ENCODE assay signal across 31 cellular contexts in genomic region chr17:65030618-65031017, GRCh38. TPM values are rescaled to one million over a fixed set of nuclear protein-coding genes. Genes with fewer than 3 reads are reported as not detected.
A peak's percentile ranks its signal among the peaks of the same experiment; 100 is the strongest.
DNase-seq lines count a peak whose midpoint lies in the region; ATAC-seq and TF ChIP-seq lines count a peak whose summit lies in the region.
"Had no signal": no experiment of that assay in that cellular context is flagged by ENCODE, and none has a peak within 500 bp of the region (broad histone marks: within the 10 kb centered on the region; RNA-seq: fewer than 3 reads in every experiment).

No MANE protein-coding gene starts in this region.

- no peak overlapping the region for H3K4me3 ChIP-seq in BLaER1 treated with 17β-estradiol and CSF1 and Interleukin-3, amounts not matched to agents 10 nM and 100 nM
- no peak overlapping the region for H3K4me3 ChIP-seq in CD8-positive, alpha-beta memory T cell (ENCODE audit: low read length)
- H3K4me3 ChIP-seq in ovary, result no peak overlapping the region
- H3K4me3 ChIP-seq: colonic mucosa, lung, right atrium auricular region, SJSA1, tibial nerve had no signal

- intact Hi-C loops in ovary (cut with DNase I), result no loop called here

- no peak overlapping the region for H3K4me3 Mint-ChIP-seq in CD8-positive, alpha-beta memory T cell
- no peak overlapping the region for H3K4me3 Mint-ChIP-seq in T-helper 17 cell
- peak overlapping the region in 1 of 8 donors; percentile 87 for H3K4me3 Mint-ChIP-seq in naive B cell
- no peak overlapping the region for H3K4me3 Mint-ChIP-seq in stimulated activated naive B cell treated with anti-CD40 and anti-IgM and Interleukin-4, amounts not matched to agents 10 μg/mL and 1 μg/mL and 100 μg/mL, for 72 hours
- H3K4me3 Mint-ChIP-seq: activated T-helper 1 cell treated with anti-CD3 and anti-CD28 coated beads, Interleukin-12 subunit alpha, Interleukin-12 subunit beta, Interleukin-2, Interleukin-4 antibody, amounts not matched to agents 30 ng/mL and 10 ng/mL and 1 ng/mL, durations not matched to agents 14 hours and 24 hours and 36 hours; neural crest cell had no signal

- no peaks in the 10 kb centered on the region for H3K9me3 Mint-ChIP-seq in CD8-positive, alpha-beta memory T cell
- H3K9me3 Mint-ChIP-seq in naive B cell, result no peaks in the 10 kb centered on the region
- peaks cover 2 to 3% of the 10 kb centered on the region in 2 donors for H3K9me3 Mint-ChIP-seq in stimulated activated naive B cell treated with anti-CD40 and anti-IgM and Interleukin-4, amounts not matched to agents 10 μg/mL and 1 μg/mL and 100 μg/mL, for 72 hours
- H3K9me3 Mint-ChIP-seq: activated naive CD4-positive, alpha-beta T cell treated with anti-CD3 and anti-CD28 coated beads, Interleukin-2, amount 50 U/mL, for 72 hours; activated T-helper 1 cell treated with anti-CD3 and anti-CD28 coated beads, Interleukin-12 subunit alpha, Interleukin-12 subunit beta, Interleukin-2, Interleukin-4 antibody, amounts not matched to agents 30 ng/mL and 10 ng/mL and 1 ng/mL, durations not matched to agents 14 hours and 24 hours and 36 hours; neural crest cell had no signal

- H3K27me3 ChIP-seq in BLaER1 treated with 17β-estradiol and CSF1 and Interleukin-3, amounts not matched to agents 10 nM and 100 nM, result no peaks in the 10 kb centered on the region
- H3K27me3 ChIP-seq in CD8-positive, alpha-beta memory T cell (ENCODE audit: insufficient read depth, low read length, poor library complexity, severe bottlenecking), result no peaks in the 10 kb centered on the region
- no peaks in the 10 kb centered on the region for H3K27me3 ChIP-seq in ovary
- H3K27me3 ChIP-seq: colonic mucosa, right atrium auricular region, SJSA1, tibial nerve had no signal

- H3K4me2 ChIP-seq in BLaER1 treated with 17β-estradiol and CSF1 and Interleukin-3, amounts not matched to agents 10 nM and 100 nM, result peak overlapping the region in 8 of 11 experiments; percentile 56 to 92 (median 74); a peak in 10 of 22 replicates

- no peak for TF ChIP-seq EP300 in ovary (IDR thresholded peaks at IDR 0.05)

- CTCF ChIA-PET in CD8-positive, alpha-beta memory T cell (lab: Charles Lee), result interaction anchor here (1.2 to 1.3 kb wide), 2 partner anchors 13 to 70 kb away, joined by 3 to 4 read pairs; no protein-coding TSS in a partner anchor

- H3K36me3 ChIP-seq in BLaER1 treated with 17β-estradiol and CSF1 and Interleukin-3, amounts not matched to agents 10 nM and 100 nM, result peaks cover 32 to 60% (median 52%) of the 10 kb centered on the region in 11 experiments; a peak in 21 of 22 replicates
- H3K36me3 ChIP-seq in CD8-positive, alpha-beta memory T cell (ENCODE audit: insufficient read depth, low read length), result no peaks in the 10 kb centered on the region
- no peaks in the 10 kb centered on the region for H3K36me3 ChIP-seq in ovary
- H3K36me3 ChIP-seq: colonic mucosa, right atrium auricular region, tibial nerve had no signal

- 85 to 97% (median 94%) methylated on average over 1 of the region's 1 CpG for WGBS in ovary, 3 donors

- peak overlapping the region in 6 of 8 donors; percentile 36 to 88 (median 63) for H3K27ac Mint-ChIP-seq in CD8-positive, alpha-beta memory T cell
- H3K27ac Mint-ChIP-seq in T-helper 17 cell (peak overlapping the region; percentile 95), naive B cell (peak overlapping the region; percentile 28 to 96 (median 94))
- no peak overlapping the region for H3K27ac Mint-ChIP-seq in stimulated activated naive B cell treated with anti-CD40 and anti-IgM and Interleukin-4, amounts not matched to agents 10 μg/mL and 1 μg/mL and 100 μg/mL, for 72 hours
- H3K27ac Mint-ChIP-seq: activated T-helper 1 cell treated with anti-CD3 and anti-CD28 coated beads, Interleukin-12 subunit alpha, Interleukin-12 subunit beta, Interleukin-2, Interleukin-4 antibody, amounts not matched to agents 30 ng/mL and 10 ng/mL and 1 ng/mL, durations not matched to agents 14 hours and 24 hours and 36 hours had no signal

- H4K20me1 ChIP-seq in BLaER1 treated with 17β-estradiol and CSF1 and Interleukin-3, amounts not matched to agents 10 nM and 100 nM, result peaks cover 20 to 100% (median 71%) of the 10 kb centered on the region in 11 experiments; a peak in 20 of 22 replicates

- H3K27ac ChIP-seq in BLaER1 treated with 17β-estradiol and CSF1 and Interleukin-3, amounts not matched to agents 10 nM and 100 nM, result peak overlapping the region in 3 of 11 experiments; percentile 67 to 76 (median 70); a peak in 5 of 22 replicates
- H3K27ac ChIP-seq in CD8-positive, alpha-beta memory T cell (ENCODE audit: low read depth, low read length), result no peak overlapping the region
- H3K27ac ChIP-seq in ovary, result no peak overlapping the region
- H3K27ac ChIP-seq: colonic mucosa, epithelial cell of prostate, right atrium auricular region, RWPE1, SJSA1 had no signal

- H3K9ac ChIP-seq in BLaER1 treated with 17β-estradiol and CSF1 and Interleukin-3, amounts not matched to agents 10 nM and 100 nM, result peak overlapping the region in 1 of 11 experiments; percentile 63; a peak in 1 of 22 replicates

- POLR2A ChIA-PET in CD8-positive, alpha-beta memory T cell (lab: Charles Lee), result no interaction called here

- no peak for ATAC-seq in T-helper 17 cell
- no peak for ATAC-seq in naive B cell (ENCODE audit: low read depth in 2 of 2)
- ATAC-seq in stimulated activated naive B cell treated with anti-CD40 and anti-IgM and Interleukin-4, amounts not matched to agents 10 μg/mL and 1 μg/mL and 100 μg/mL, for 72 hours (replicated peaks), result no peak
- ATAC-seq: activated CD4-positive, CD25-positive, alpha-beta regulatory T cell treated with anti-CD3 and anti-CD28 coated beads, Interleukin-2, amount 50 U/mL, for 24 hours; activated naive CD4-positive, alpha-beta T cell treated with anti-CD3 and anti-CD28 coated beads, Interleukin-2, amount 50 U/mL, for 72 hours had no signal

- H3K4me1 ChIP-seq in BLaER1 treated with 17β-estradiol and CSF1 and Interleukin-3, amounts not matched to agents 10 nM and 100 nM, result peaks cover 35 to 100% (median 56%) of the 10 kb centered on the region in 10 experiments
- H3K4me1 ChIP-seq in CD8-positive, alpha-beta memory T cell (ENCODE audit: insufficient read depth, low read length), result peaks cover 68% of the 10 kb centered on the region
- peaks cover 3% of the 10 kb centered on the region for H3K4me1 ChIP-seq in ovary (ENCODE audit: insufficient read depth)

- H3K4me1 Mint-ChIP-seq in CD8-positive, alpha-beta memory T cell, result peaks cover 68 to 94% (median 78%) of the 10 kb centered on the region in 3 donors
- peaks cover 54% of the 10 kb centered on the region for H3K4me1 Mint-ChIP-seq in T-helper 17 cell
- H3K4me1 Mint-ChIP-seq in naive B cell, result peaks cover 41 to 85% (median 67%) of the 10 kb centered on the region in 3 donors
- peaks cover 40 to 85% of the 10 kb centered on the region in 2 donors for H3K4me1 Mint-ChIP-seq in stimulated activated naive B cell treated with anti-CD40 and anti-IgM and Interleukin-4, amounts not matched to agents 10 μg/mL and 1 μg/mL and 100 μg/mL, for 72 hours
- H3K4me1 Mint-ChIP-seq: neural crest cell had no signal

- no peaks in the 10 kb centered on the region; a peak in 1 of 22 replicates for H3K9me3 ChIP-seq in BLaER1 treated with 17β-estradiol and CSF1 and Interleukin-3, amounts not matched to agents 10 nM and 100 nM (replicated peaks in 1 of 11)
- no peaks in the 10 kb centered on the region for H3K9me3 ChIP-seq in CD8-positive, alpha-beta memory T cell (ENCODE audit: low read length)
- H3K9me3 ChIP-seq in T-helper 17 cell (ENCODE audit: control insufficient read depth, low read length, poor library complexity, severe bottlenecking) (no peaks in the 10 kb centered on the region), ovary (no peaks in the 10 kb centered on the region)
- H3K9me3 ChIP-seq: colonic mucosa, right atrium auricular region, SJSA1, tibial nerve had no signal

- no peak for TF ChIP-seq POLR2A in ovary (IDR thresholded peaks at IDR 0.05)

- H3K27me3 Mint-ChIP-seq in CD8-positive, alpha-beta memory T cell, result no peaks in the 10 kb centered on the region
- H3K27me3 Mint-ChIP-seq in T-helper 17 cell, result no peaks in the 10 kb centered on the region
- no peaks in the 10 kb centered on the region for H3K27me3 Mint-ChIP-seq in naive B cell
- no peaks in the 10 kb centered on the region for H3K27me3 Mint-ChIP-seq in stimulated activated naive B cell treated with anti-CD40 and anti-IgM and Interleukin-4, amounts not matched to agents 10 μg/mL and 1 μg/mL and 100 μg/mL, for 72 hours

- no peak for DNase-seq in CD8-positive, alpha-beta memory T cell
- DNase-seq in T-helper 17 cell (no peak), naive B cell (no peak), ovary (no peak), amygdala (lab: John Stamatoyannopoulos, UW) (no peak)
- no peak for DNase-seq in stimulated activated naive B cell treated with anti-CD40 and anti-IgM and Interleukin-4, amounts not matched to agents 10 μg/mL and 1 μg/mL and 100 μg/mL, for 72 hours
- DNase-seq: activated CD4-positive, alpha-beta T cell treated with anti-CD3 and anti-CD28 coated beads, Interleukin-2, amount 50 U/mL, for 4 hours; activated CD8-positive, alpha-beta memory T cell treated with anti-CD3 and anti-CD28 coated beads, Interleukin-2, amount 50 U/mL, for 48 hours; C1 segment of cervical spinal cord; colonic mucosa; effector memory CD4-positive, alpha-beta T cell; hippocampal formation; KBM-7; NCI-H1092 treated with DMSO at 0.1 percent for 48 hours; NCI-H1694 treated with DMSO at 0.1 percent for 48 hours; NCI-H446 treated with DMSO at 0.1 percent for 48 hours; NCI-H774; posterior cingulate gyrus; stimulated activated CD4-positive, alpha-beta T cell treated with anti-CD3 and anti-CD28 coated beads, Interleukin-2, amount 100 ng/mL, for 48 hours; T-helper 1 cell had no signal

- no peak for TF ChIP-seq CTCF in ovary (IDR thresholded peaks at IDR 0.05)

- H3K36me3 Mint-ChIP-seq in CD8-positive, alpha-beta memory T cell, result peaks cover 0 to 35% (median 9%) of the 10 kb centered on the region in 3 donors
- H3K36me3 Mint-ChIP-seq in T-helper 17 cell (ENCODE audit: low read depth) (peaks cover 2% of the 10 kb centered on the region), naive B cell (no peaks in the 10 kb centered on the region)
- peaks cover 34 to 46% of the 10 kb centered on the region in 2 donors for H3K36me3 Mint-ChIP-seq in stimulated activated naive B cell treated with anti-CD40 and anti-IgM and Interleukin-4, amounts not matched to agents 10 μg/mL and 1 μg/mL and 100 μg/mL, for 72 hours

RNA-seq across cellular contexts. Expression of gene GNA13, which starts 25.9 kb away (rescaled TPM):
- total RNA-seq in CD8-positive, alpha-beta memory T cell, result 10 to 100 TPM; 59.0 to 60.1 TPM
- polyA plus RNA-seq in CD8-positive, alpha-beta memory T cell, result 48.2 TPM
- total RNA-seq in T-helper 17 cell (100 to 1,000 TPM; 102 to 132 TPM), ovary (10 to 100 TPM; 39.9 to 48.8 (median 45.7) TPM)
- polyA plus RNA-seq in naive B cell (ENCODE audit: low read depth in 6 of 6) (10 to 100 TPM; 45.6 to 53.9 (median 50.9) TPM), ovary (10 to 100 TPM; 20.9 to 30.1 TPM)
